8 cellular contexts compared by ENCODE assay signal in genomic region chr17:18563405-18564098, GRCh38.
A peak's percentile ranks its signal among the peaks of the same experiment; 100 is the strongest.
DNase-seq lines count a peak whose midpoint lies in the region; ATAC-seq and TF ChIP-seq lines count a peak whose summit lies in the region.
"Not testable (repeated sequence)": the region's sequence is repeated elsewhere in the genome, so short reads cannot be mapped to it uniquely, and the experiment has no call there.

No MANE protein-coding gene starts in this region.

- H4K20me1 ChIP-seq in BLaER1 treated with 17β-estradiol and CSF1 and Interleukin-3, amounts not matched to agents 10 nM and 100 nM; MM.1S (ENCODE audit: insufficient read depth, low read length): not testable (repeated sequence)

- ATAC-seq in GM18909 (IDR thresholded peaks at IDR 0.05; ENCODE audit: poor library complexity, unreplicated experiment) (peak; percentile 70), HG02981 (IDR thresholded peaks at IDR 0.05; ENCODE audit: unreplicated experiment) (peak; percentile 54), T-helper 17 cell (peak; percentile 96), left ventricle myocardium superior (peak; percentile 74)

- CTCF ChIA-PET in activated naive CD4-positive, alpha-beta T cell treated with anti-CD3 and anti-CD28 coated beads, Interleukin-2, amount 10 ng/mL, durations not matched to agents 7 days and 5 days (lab: Charles Lee), result interaction anchor here (1.8 kb wide), 1 partner anchor 345 kb away, joined by 5 read pairs; no protein-coding TSS in a partner anchor

- H3K27me3 ChIP-seq in BLaER1 treated with 17β-estradiol and CSF1 and Interleukin-3, amounts not matched to agents 10 nM and 100 nM; MM.1S (replicated peaks; ENCODE audit: insufficient read depth, low read length): not testable (repeated sequence)

- not testable (repeated sequence) for TF ChIP-seq CTCF in MM.1S (IDR thresholded peaks at IDR 0.05; ENCODE audit: low read length)

- H3K9me3 Mint-ChIP-seq in activated naive CD4-positive, alpha-beta T cell treated with anti-CD3 and anti-CD28 coated beads, Interleukin-2, amount 10 ng/mL, durations not matched to agents 7 days and 5 days, result not testable (repeated sequence)

- H3K36me3 Mint-ChIP-seq in T-helper 17 cell (ENCODE audit: low read depth); activated naive CD4-positive, alpha-beta T cell treated with anti-CD3 and anti-CD28 coated beads, Interleukin-2, amount 10 ng/mL, durations not matched to agents 7 days and 5 days: not testable (repeated sequence)

- not testable (repeated sequence) for H3K4me3 ChIP-seq in BLaER1 treated with 17β-estradiol and CSF1 and Interleukin-3, amounts not matched to agents 10 nM and 100 nM
- H3K4me3 ChIP-seq in MM.1S (ENCODE audit: low read length), result peak overlapping the region; percentile 39

- not testable (repeated sequence) for H3K79me2 ChIP-seq in MM.1S (ENCODE audit: low read length)

- DNase-seq in MM.1S, result peak; percentile 77
- DNase-seq in T-helper 17 cell, result peak in 2 of 3 donors; percentile 34 to 49
- DNase-seq in activated naive CD4-positive, alpha-beta T cell treated with anti-CD3 and anti-CD28 coated beads, Interleukin-2, amount 10 ng/mL, durations not matched to agents 7 days and 5 days, result peak; percentile 24
- not testable (repeated sequence) for DNase-seq in left ventricle myocardium superior
- DNase-seq in retina, result peak; percentile 36

- H3K9ac ChIP-seq in BLaER1 treated with 17β-estradiol and CSF1 and Interleukin-3, amounts not matched to agents 10 nM and 100 nM; MM.1S (ENCODE audit: low read length): not testable (repeated sequence)

- not testable (repeated sequence) for H3K9me3 ChIP-seq in BLaER1 treated with 17β-estradiol and CSF1 and Interleukin-3, amounts not matched to agents 10 nM and 100 nM (replicated peaks in 1 of 11); MM.1S (replicated peaks; ENCODE audit: insufficient read depth, low read length); T-helper 17 cell (ENCODE audit: control insufficient read depth, low read length, poor library complexity, severe bottlenecking)

- intact Hi-C loops in left ventricle myocardium superior (cut with micrococcal nuclease), result not testable (repeated sequence)

- H3K4me3 Mint-ChIP-seq in T-helper 17 cell, result peak overlapping the region; percentile 86
- not testable (repeated sequence) for H3K4me3 Mint-ChIP-seq in activated naive CD4-positive, alpha-beta T cell treated with anti-CD3 and anti-CD28 coated beads, Interleukin-2, amount 10 ng/mL, durations not matched to agents 7 days and 5 days

- H3K27ac ChIP-seq in BLaER1 treated with 17β-estradiol and CSF1 and Interleukin-3, amounts not matched to agents 10 nM and 100 nM, result not testable (repeated sequence)
- peak overlapping the region; percentile 61; the same call in 1 of the 2 replicates for H3K27ac ChIP-seq in MM.1S (ENCODE audit: low read length)

- not testable (repeated sequence) for H3K36me3 ChIP-seq in BLaER1 treated with 17β-estradiol and CSF1 and Interleukin-3, amounts not matched to agents 10 nM and 100 nM; MM.1S (replicated peaks; ENCODE audit: insufficient read depth, low read length)

- H3K9me2 ChIP-seq in MM.1S (replicated peaks; ENCODE audit: insufficient read depth, low read length), result not testable (repeated sequence)

- H3F3A ChIP-seq in MM.1S (ENCODE audit: insufficient read depth, low read length), result not testable (repeated sequence)

- H3K4me2 ChIP-seq in BLaER1 treated with 17β-estradiol and CSF1 and Interleukin-3, amounts not matched to agents 10 nM and 100 nM, result peak overlapping the region; percentile 31 to 69 (median 60); a peak in 19 of 22 replicates
- H3K4me2 ChIP-seq in MM.1S (ENCODE audit: low read depth, low read length), result peak overlapping the region; percentile 50; the same call in 1 of the 2 replicates

- not testable (repeated sequence) for H2AFZ ChIP-seq in MM.1S (ENCODE audit: low read length)

- not testable (repeated sequence) for H3K27me3 Mint-ChIP-seq in T-helper 17 cell; activated naive CD4-positive, alpha-beta T cell treated with anti-CD3 and anti-CD28 coated beads, Interleukin-2, amount 10 ng/mL, durations not matched to agents 7 days and 5 days

- H3K4me1 Mint-ChIP-seq in T-helper 17 cell, result peaks cover 12% of the 10 kb centered on the region
- peaks cover 12% of the 10 kb centered on the region for H3K4me1 Mint-ChIP-seq in activated naive CD4-positive, alpha-beta T cell treated with anti-CD3 and anti-CD28 coated beads, Interleukin-2, amount 10 ng/mL, durations not matched to agents 7 days and 5 days

- peaks cover 0 to 15% (median 8%) of the 10 kb centered on the region in 10 experiments; a peak in 9 of 20 replicates for H3K4me1 ChIP-seq in BLaER1 treated with 17β-estradiol and CSF1 and Interleukin-3, amounts not matched to agents 10 nM and 100 nM
- H3K4me1 ChIP-seq in MM.1S (ENCODE audit: low read length), result not testable (repeated sequence)

- peak overlapping the region; percentile 86 for H3K27ac Mint-ChIP-seq in T-helper 17 cell
- not testable (repeated sequence) for H3K27ac Mint-ChIP-seq in activated naive CD4-positive, alpha-beta T cell treated with anti-CD3 and anti-CD28 coated beads, Interleukin-2, amount 10 ng/mL, durations not matched to agents 7 days and 5 days
